ENCODE assay signal across 8 cellular contexts in genomic region chr9:33161011-33161588, GRCh38. TPM values are rescaled to one million over a fixed set of nuclear protein-coding genes. Genes with fewer than 3 reads are reported as not detected.
DNase-seq lines count a peak whose midpoint lies in the region; ATAC-seq and TF ChIP-seq lines count a peak whose summit lies in the region.

No MANE protein-coding gene starts in this region.

- TF ChIP-seq CTCF in DOHH2 (IDR thresholded peaks at IDR 0.05; ENCODE audit: low read depth, low read length, poor library complexity, severe bottlenecking) (no peak), epithelial cell of proximal tubule (conservative IDR thresholded peaks at IDR 0.05; ENCODE audit: low read depth, low read length) (no peak), neural crest cell (conservative IDR thresholded peaks at IDR 0.05) (no peak)

- no peaks in the 10 kb centered on the region for H3K27me3 ChIP-seq in DOHH2 (ENCODE audit: control insufficient read depth, low read length)

- H3K9me2 ChIP-seq in DOHH2 (replicated peaks; ENCODE audit: control insufficient read depth, low read length): no peaks in the 10 kb centered on the region

- peak overlapping the region; percentile 45 for H3K4me3 Mint-ChIP-seq in neural crest cell

- no peaks in the 10 kb centered on the region for H3K9me3 ChIP-seq in DOHH2 (ENCODE audit: control insufficient read depth, insufficient read depth, low read length)

- H3K36me3 ChIP-seq in DOHH2 (ENCODE audit: control insufficient read depth, low read length): peaks cover 5% of the 10 kb centered on the region

- no peak for ATAC-seq in GM21423 (IDR thresholded peaks at IDR 0.05; ENCODE audit: unreplicated experiment)

- H3K27ac Mint-ChIP-seq in neural crest cell (ENCODE audit: unreplicated experiment): peak overlapping the region; percentile 20

- H3K27me3 Mint-ChIP-seq in neural crest cell (ENCODE audit: low read depth): no peaks in the 10 kb centered on the region

- H3K36me3 Mint-ChIP-seq in neural crest cell (ENCODE audit: low read depth): no peaks in the 10 kb centered on the region

- peak overlapping the region; percentile 71 for H3K4me2 ChIP-seq in DOHH2 (ENCODE audit: low read length)

- H3F3A ChIP-seq in DOHH2 (ENCODE audit: control insufficient read depth, insufficient read depth): peaks cover 14% of the 10 kb centered on the region; the same call in 1 of the 2 replicates

- H4K20me1 ChIP-seq in DOHH2 (ENCODE audit: control insufficient read depth, insufficient read depth, low read depth, low read length): peaks cover 12% of the 10 kb centered on the region; the same call in 1 of the 2 replicates

- DNase-seq in Kasumi-1 (lab: John Stamatoyannopoulos, UW) (peak; percentile 22 to 27), epithelial cell of proximal tubule (ENCODE audit: low read depth) (peak; percentile 78), neural crest cell (ENCODE audit: low read depth, low spot score) (no peak), NCI-H510A (lab: John Stamatoyannopoulos, UW) (no peak), middle frontal gyrus (ENCODE audit: extremely low spot score, low spot score) (no peak)
- DNase-seq in activated CD4-positive, alpha-beta T cell treated with anti-CD3 and anti-CD28 coated beads, Interleukin-2, amount 50 U/mL, for 1 hour: peak; percentile 53

- H3K4me1 ChIP-seq in DOHH2 (ENCODE audit: control insufficient read depth, low read length): peaks cover 85% of the 10 kb centered on the region

- H3K9me3 Mint-ChIP-seq in neural crest cell: no peaks in the 10 kb centered on the region

- peaks cover 79% of the 10 kb centered on the region for H3K4me1 Mint-ChIP-seq in neural crest cell

- H3K79me2 ChIP-seq in DOHH2 (ENCODE audit: control insufficient read depth, low read length): peaks cover 100% of the 10 kb centered on the region

- no peak overlapping the region for H3K27ac ChIP-seq in DOHH2 (ENCODE audit: low read depth, low read length)

- H3K4me3 ChIP-seq in DOHH2 (ENCODE audit: low read length): peak overlapping the region; percentile 42
- peak overlapping the region; percentile 30 for H3K4me3 ChIP-seq in epithelial cell of proximal tubule (ENCODE audit: low read depth, low read length)

RNA-seq across cellular contexts. Expression of gene B4GALT1, which starts 6.0 kb away (rescaled TPM):
- total RNA-seq in epithelial cell of proximal tubule (44.5 and 60.7 TPM in 2 replicates), neural crest cell (17.8 and 17.9 TPM in 2 replicates)

Comparison
In these comparisons a context has a peak if more than half of its experiments do, and no peak if none do; other contexts are left out.
1. DNase-seq: peak in Kasumi-1 (2 of 2), activated CD4-positive, alpha-beta T cell treated with anti-CD3 and anti-CD28 coated beads, Interleukin-2, amount 50 U/mL, for 1 hour (single experiment) and epithelial cell of proximal tubule (single experiment); none in neural crest cell (single experiment), NCI-H510A (single experiment) and middle frontal gyrus (single experiment).